In genomic region chr5:149153751-149154610, GRCh38 we compare ENCODE assay signal across 8 cellular contexts. TPM values are rescaled to one million over a fixed set of nuclear protein-coding genes. Genes with fewer than 3 reads are reported as not detected.
DNase-seq lines count a peak whose midpoint lies in the region; ATAC-seq and TF ChIP-seq lines count a peak whose summit lies in the region.

No MANE protein-coding gene starts in this region.

- H3K9me3 ChIP-seq in lower lobe of right lung: no peaks in the 10 kb centered on the region

- H3K27ac ChIP-seq in C4-2B: peak overlapping the region; percentile 80
- peak overlapping the region; percentile 32 for H3K27ac ChIP-seq in lower lobe of right lung

- H3K4me3 ChIP-seq in cardiac fibroblast (replicated peaks in 1 of 2; ENCODE audit: low read depth in 2 of 2, low read length in 2 of 2) (no peak overlapping the region), lower lobe of right lung (no peak overlapping the region)

- no peaks in the 10 kb centered on the region for H3K36me3 Mint-ChIP-seq in effector memory CD8-positive, alpha-beta T cell (ENCODE audit: insufficient read depth)

- no peaks in the 10 kb centered on the region for H3K27me3 ChIP-seq in lower lobe of right lung (ENCODE audit: low read depth)

- H3K36me3 ChIP-seq in lower lobe of right lung: no peaks in the 10 kb centered on the region

- peaks cover 14 to 27% of the 10 kb centered on the region in 2 donors for H3K27me3 Mint-ChIP-seq in effector memory CD8-positive, alpha-beta T cell

- ATAC-seq in lower lobe of right lung (peak; percentile 79), HG03280 (IDR thresholded peaks at IDR 0.05; ENCODE audit: unreplicated experiment) (no peak)
- ATAC-seq in effector memory CD8-positive, alpha-beta T cell (replicated peaks): no peak

- no peak overlapping the region for H3K27ac Mint-ChIP-seq in effector memory CD8-positive, alpha-beta T cell

- H3K4me1 Mint-ChIP-seq in effector memory CD8-positive, alpha-beta T cell (ENCODE audit: low read depth in 2 of 2): no peaks in the 10 kb centered on the region

- intact Hi-C loops in lower lobe of right lung (cut with DNase I): no loop called here

- H3K4me3 Mint-ChIP-seq in effector memory CD8-positive, alpha-beta T cell: no peak overlapping the region

- peaks cover 56% of the 10 kb centered on the region for H3K4me1 ChIP-seq in lower lobe of right lung

- TF ChIP-seq CTCF in C4-2B (conservative IDR thresholded peaks at IDR 0.05) (no peak), cardiac fibroblast (IDR thresholded peaks at IDR 0.05; ENCODE audit: low read depth, low read length) (no peak), lower lobe of right lung (IDR thresholded peaks at IDR 0.05) (no peak)

- peak; percentile 66 for DNase-seq in NCI-H2107 treated with DMSO at 0.1 percent for 48 hours (lab: John Stamatoyannopoulos, UW; ENCODE audit: unreplicated experiment)
- peak; percentile 65 to 78 for DNase-seq in cardiac fibroblast (ENCODE audit: low read depth in 2 of 2)
- DNase-seq in lower lobe of right lung: peak; percentile 62
- DNase-seq in NK-92 (lab: John Stamatoyannopoulos, UW; ENCODE audit: unreplicated experiment): no peak
- no peak for DNase-seq in effector memory CD8-positive, alpha-beta T cell
- DNase-seq in RPMI8226: no peak

- H3K9me3 Mint-ChIP-seq in effector memory CD8-positive, alpha-beta T cell: no peaks in the 10 kb centered on the region

RNA-seq across cellular contexts. Expression of gene ABLIM3, which starts 12.7 kb away (rescaled TPM):
- 26.7 TPM for total RNA-seq in lower lobe of right lung

Comparison
In these comparisons a context has a peak if more than half of its experiments do, and no peak if none do; other contexts are left out.
1. DNase-seq: peak in NCI-H2107 treated with DMSO at 0.1 percent for 48 hours (single experiment), cardiac fibroblast (2 of 2) and lower lobe of right lung (single experiment); none in NK-92 (single experiment), effector memory CD8-positive, alpha-beta T cell (0 of 3) and RPMI8226 (single experiment).
2. ATAC-seq: peak in lower lobe of right lung (2 of 2); none in HG03280 (single experiment) and effector memory CD8-positive, alpha-beta T cell (single experiment).